In the genomic region with DNA sequence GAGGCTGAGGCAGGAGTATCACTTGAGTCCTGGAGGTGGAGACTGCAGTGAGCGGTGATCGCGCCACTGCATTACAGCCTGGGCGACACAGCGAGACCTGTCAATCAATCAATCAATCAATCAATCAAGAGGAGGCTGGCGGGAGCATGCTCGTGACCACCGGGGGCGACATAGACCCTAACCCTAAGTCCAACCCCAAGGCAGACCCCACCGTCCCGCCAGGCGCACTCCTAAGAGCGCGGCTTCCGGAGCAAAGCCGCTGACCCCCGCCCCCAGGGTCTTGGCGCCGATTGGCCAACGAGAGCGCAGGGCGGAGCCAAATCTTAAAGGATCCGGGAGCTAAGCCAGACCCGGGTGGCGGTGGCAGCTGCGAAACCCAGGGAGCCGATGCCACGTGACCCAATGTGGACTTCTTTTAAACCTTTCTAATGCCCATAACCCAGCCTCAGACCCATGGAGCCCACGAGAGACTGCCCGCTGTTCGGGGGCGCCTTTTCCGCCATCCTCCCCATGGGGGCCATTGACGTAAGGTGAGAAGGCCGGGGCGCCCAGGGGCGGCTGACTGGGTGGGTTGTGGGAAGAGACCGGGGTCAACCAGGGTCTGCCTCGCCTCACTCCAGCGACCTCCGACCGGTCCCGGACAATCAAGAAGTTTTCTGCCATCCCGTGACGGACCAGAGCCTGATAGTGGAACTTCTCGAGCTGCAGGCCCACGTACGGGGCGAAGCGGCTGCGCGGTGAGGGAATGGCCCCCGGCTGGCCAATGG, we compare ENCODE assay signal across 8 cellular contexts. TPM values are rescaled to one million over a fixed set of nuclear protein-coding genes. Genes with fewer than 3 reads are reported as not detected.
DNase-seq lines count a peak whose midpoint lies in the region; ATAC-seq and TF ChIP-seq lines count a peak whose summit lies in the region.

A gene with protein sequence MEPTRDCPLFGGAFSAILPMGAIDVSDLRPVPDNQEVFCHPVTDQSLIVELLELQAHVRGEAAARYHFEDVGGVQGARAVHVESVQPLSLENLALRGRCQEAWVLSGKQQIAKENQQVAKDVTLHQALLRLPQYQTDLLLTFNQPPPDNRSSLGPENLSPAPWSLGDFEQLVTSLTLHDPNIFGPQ (plus strand): TSS at position 335 of the 767 bp plus-strand sequence. CDS start 119 bp downstream, at position 454.

- no peak for TF ChIP-seq CTCF in GM10266 (IDR thresholded peaks at IDR 0.05; ENCODE audit: control insufficient read depth, insufficient read depth, low read depth, missing control alignments)

- H3K4me1 ChIP-seq in urinary bladder (ENCODE audit: insufficient read depth), result peaks cover 3% of the 10 kb centered on the region

- H3K4me3 ChIP-seq in urinary bladder (ENCODE audit: low read depth, low read length), result peak within 1 kb of the TSS; percentile 63

- under 1% methylated on average over 53 of the region's 53 CpGs for WGBS in urinary bladder

- intact Hi-C loops in left ventricle myocardium superior (cut with micrococcal nuclease), result no loop called here

- H3K36me3 ChIP-seq in urinary bladder (ENCODE audit: insufficient read depth), result no peaks in the 10 kb centered on the region

- DNase-seq in GM10266 (ENCODE audit: extremely low spot score) (peak; percentile 91), NCI-H1436 (lab: John Stamatoyannopoulos, UW) (peak; percentile 83), T-helper 2 cell (peak; percentile 64 to 89 (median 73)), left ventricle myocardium superior (peak; percentile 93), pulmonary artery endothelial cell (ENCODE audit: low read depth, low spot score) (no peak)

- peak within 1 kb of the TSS; percentile 93 for H3K27ac ChIP-seq in angular gyrus (ENCODE audit: low read depth, low read length)
- peak within 1 kb of the TSS; percentile 95 for H3K27ac ChIP-seq in urinary bladder (ENCODE audit: low read depth)

- peak; percentile 88 for ATAC-seq in HG02642 (IDR thresholded peaks at IDR 0.05; ENCODE audit: poor library complexity, unreplicated experiment)
- peak; percentile 95 for ATAC-seq in left ventricle myocardium superior

RNA-seq across cellular contexts. Expression of the gene that starts here (rescaled TPM):
- total RNA-seq in left ventricle myocardium superior (24.9 TPM), pulmonary artery endothelial cell (17.1 and 17.6 TPM in 2 replicates), urinary bladder (4.3 TPM)
- polyA plus RNA-seq in urinary bladder, result 49.3 TPM
